12 cellular contexts compared by ENCODE assay signal in genomic region chr1:153748903-153749302, GRCh38. TPM values are rescaled to one million over a fixed set of nuclear protein-coding genes. Genes with fewer than 3 reads are reported as not detected.
DNase-seq lines count a peak whose midpoint lies in the region; ATAC-seq and TF ChIP-seq lines count a peak whose summit lies in the region.
"Had no signal": no experiment of that assay in that cellular context is flagged by ENCODE, and none has a peak within 500 bp of the region (broad histone marks: within the 10 kb centered on the region; RNA-seq: fewer than 3 reads in every experiment).

No MANE protein-coding gene starts in this region.

- H2BK5ac ChIP-seq in mesendoderm (ENCODE audit: low read length), result no peak overlapping the region

- H3K18ac ChIP-seq in mesendoderm (ENCODE audit: low read length), result no peak overlapping the region

- intact Hi-C loops in heart left ventricle (cut with DNase I), result loop anchor here in 9 of 10 donors (1.0 to 10.0 kb wide), 9 partner anchors 20 to 177 kb away; partner anchors contain the start of genes NPR1 (in 6 of the 9), ILF2 (in 1 of the 9) and INTS3 (in 1 of the 9)
- intact Hi-C loops in Right ventricle myocardium inferior (cut with DNase I), result loop anchor here (1.0 to 2.0 kb wide), 2 partner anchors 71 to 238 kb away; partner anchors contain the start of gene NPR1
- intact Hi-C loops in uterus (cut with DNase I; ENCODE audit: low total_unique reads), result no loop called here

- H3K9ac ChIP-seq in adipocyte (ENCODE audit: low read length) (peak overlapping the region; percentile 77), mesendoderm (ENCODE audit: low read length) (no peak overlapping the region)
- H3K9ac ChIP-seq: KMS-11 had no signal

- WGBS in heart left ventricle, 4 donors, result 77 to 87% (median 81%) methylated on average over 2 of the region's 2 CpGs
- no CpG with 5 or more reads among the region's 2 CpGs for WGBS in mesendoderm (ENCODE audit: extremely low coverage, insufficient coverage, low lambda C conversion rate)

- H2BK15ac ChIP-seq in mesendoderm (replicated peaks; ENCODE audit: low read depth), result no peak overlapping the region

- H3K23ac ChIP-seq in mesendoderm (ENCODE audit: low read length), result no peak overlapping the region

- TF ChIP-seq POLR2A in heart left ventricle (IDR thresholded peaks at IDR 0.05) (no peak), uterus (IDR thresholded peaks at IDR 0.05) (no peak)

- ATAC-seq in heart left ventricle, result no peak
- ATAC-seq in Right ventricle myocardium inferior, result no peak

- DNase-seq in heart left ventricle, result no peak
- no peak for DNase-seq in Right ventricle myocardium inferior (ENCODE audit: missing footprints)
- DNase-seq in adipocyte (ENCODE audit: low read depth), result no peak
- DNase-seq in mesendoderm, result no peak
- DNase-seq in uterus, result no peak
- DNase-seq in activated CD4-positive, alpha-beta T cell treated with anti-CD3 and anti-CD28 coated beads for 48 hours, result no peak
- DNase-seq in NCI-H2196 treated with DMSO at 0.1 percent for 48 hours (lab: John Stamatoyannopoulos, UW; ENCODE audit: unreplicated experiment), result no peak
- DNase-seq in NCI-H345 (lab: John Stamatoyannopoulos, UW), result no peak

- peaks cover 14 to 62% (median 39%) of the 10 kb centered on the region in 12 donors for H3K4me1 ChIP-seq in heart left ventricle
- peaks cover 46% of the 10 kb centered on the region for H3K4me1 ChIP-seq in adipocyte (ENCODE audit: control insufficient read depth, insufficient read depth, low read length)
- peaks cover 20% of the 10 kb centered on the region for H3K4me1 ChIP-seq in mesendoderm (ENCODE audit: control insufficient read depth, low read depth, low read length)
- H3K4me1 ChIP-seq in uterus, result peaks cover 6 to 17% of the 10 kb centered on the region in 2 donors

- H3K4me2 ChIP-seq in mesendoderm (ENCODE audit: low read length), result no peak overlapping the region
- H3K4me2 ChIP-seq: KMS-11 had no signal

- no peak overlapping the region for H3K4ac ChIP-seq in mesendoderm (ENCODE audit: low read depth, low read length)

- TF ChIP-seq CTCF in heart left ventricle (IDR thresholded peaks at IDR 0.05) (no peak), uterus (IDR thresholded peaks at IDR 0.05) (no peak)

- H3K36me3 ChIP-seq in heart left ventricle (peaks cover 0 to 94% (median 84%) of the 10 kb centered on the region in 9 donors), adipocyte (ENCODE audit: control insufficient read depth, insufficient read depth, low read length, severe bottlenecking) (peaks cover 54% of the 10 kb centered on the region), mesendoderm (ENCODE audit: control insufficient read depth, insufficient read depth, low read length) (peaks cover 17% of the 10 kb centered on the region), uterus (no peaks in the 10 kb centered on the region)

- H3K79me1 ChIP-seq in mesendoderm (ENCODE audit: low read length), result no peaks in the 10 kb centered on the region

- no peak overlapping the region for H4K8ac ChIP-seq in mesendoderm (ENCODE audit: low read depth, low read length)

- no peak overlapping the region for H2BK120ac ChIP-seq in mesendoderm (ENCODE audit: low read depth, low read length)

- peak overlapping the region; percentile 39 for H2AK5ac ChIP-seq in mesendoderm (ENCODE audit: low read length)

- no peak overlapping the region for H3K56ac ChIP-seq in mesendoderm (ENCODE audit: low read length)

- no peaks in the 10 kb centered on the region for H3K79me2 ChIP-seq in mesendoderm (ENCODE audit: control insufficient read depth, insufficient read depth, low read length)

- H3K27me3 ChIP-seq in heart left ventricle (no peaks in the 10 kb centered on the region), adipocyte (replicated peaks; ENCODE audit: control insufficient read depth, insufficient read depth, low read length) (no peaks in the 10 kb centered on the region), mesendoderm (ENCODE audit: insufficient read depth, low read length, poor library complexity) (no peaks in the 10 kb centered on the region), uterus (no peaks in the 10 kb centered on the region)
- H3K27me3 ChIP-seq: BE2C, Peyer's patch had no signal

- H3K27ac ChIP-seq in heart left ventricle (peak overlapping the region in 8 of 12 donors; percentile 39 to 74 (median 67)), mesendoderm (ENCODE audit: low read depth, low read length) (no peak overlapping the region), uterus (peak overlapping the region; percentile 84 to 89)
- H3K27ac ChIP-seq: KMS-11 had no signal

- H3K4me3 ChIP-seq in heart left ventricle (no peak overlapping the region), adipocyte (ENCODE audit: low read length) (no peak overlapping the region), mesendoderm (ENCODE audit: low read length) (no peak overlapping the region), uterus (no peak overlapping the region)
- H3K4me3 ChIP-seq: GM23248, Peyer's patch had no signal

- H3K9me3 ChIP-seq in heart left ventricle (no peaks in the 10 kb centered on the region), adipocyte (ENCODE audit: control insufficient read depth, low read length) (no peaks in the 10 kb centered on the region), uterus (no peaks in the 10 kb centered on the region)
- H3K9me3 ChIP-seq: BE2C, Peyer's patch had no signal

- H4K5ac ChIP-seq in mesendoderm (ENCODE audit: low read length), result no peak overlapping the region

RNA-seq across cellular contexts. Expression of gene INTS3, which starts 21.1 kb away (rescaled TPM):
- total RNA-seq in heart left ventricle (10 to 100 TPM; 19.6 to 33.2 (median 30.7) TPM), Right ventricle myocardium inferior (33.0 TPM), uterus (10 to 100 TPM; 35.9 to 70.1 (median 61.3) TPM)
- 10 to 100 TPM; 21.9 to 41.8 TPM for polyA plus RNA-seq in heart left ventricle
- 24.5 TPM for polyA plus RNA-seq in mesendoderm (2013, experiment 1 of 2)
- polyA plus RNA-seq in mesendoderm (2013, experiment 2 of 2), result 24.1 TPM

RNA-seq across cellular contexts. Expression of gene SLC27A3, which starts 26.3 kb away (rescaled TPM):
- total RNA-seq in heart left ventricle (10 to 100 TPM in 5 of 9 donors, 1 to 10 TPM in 4; 7.9 to 37.1 (median 10.3) TPM), Right ventricle myocardium inferior (13.5 TPM), uterus (100 to 1,000 TPM in 1 of 4 donors, 10 to 100 TPM in 3; 12.9 to 364 (median 36.7) TPM)
- 10 to 100 TPM; 18.4 to 29.4 TPM for polyA plus RNA-seq in heart left ventricle
- polyA plus RNA-seq in mesendoderm (2013, experiment 1 of 2), result 20.2 TPM
- 18.8 TPM for polyA plus RNA-seq in mesendoderm (2013, experiment 2 of 2)
